Comparison of ENCODE assay signal across 8 cellular contexts in the genomic region with DNA sequence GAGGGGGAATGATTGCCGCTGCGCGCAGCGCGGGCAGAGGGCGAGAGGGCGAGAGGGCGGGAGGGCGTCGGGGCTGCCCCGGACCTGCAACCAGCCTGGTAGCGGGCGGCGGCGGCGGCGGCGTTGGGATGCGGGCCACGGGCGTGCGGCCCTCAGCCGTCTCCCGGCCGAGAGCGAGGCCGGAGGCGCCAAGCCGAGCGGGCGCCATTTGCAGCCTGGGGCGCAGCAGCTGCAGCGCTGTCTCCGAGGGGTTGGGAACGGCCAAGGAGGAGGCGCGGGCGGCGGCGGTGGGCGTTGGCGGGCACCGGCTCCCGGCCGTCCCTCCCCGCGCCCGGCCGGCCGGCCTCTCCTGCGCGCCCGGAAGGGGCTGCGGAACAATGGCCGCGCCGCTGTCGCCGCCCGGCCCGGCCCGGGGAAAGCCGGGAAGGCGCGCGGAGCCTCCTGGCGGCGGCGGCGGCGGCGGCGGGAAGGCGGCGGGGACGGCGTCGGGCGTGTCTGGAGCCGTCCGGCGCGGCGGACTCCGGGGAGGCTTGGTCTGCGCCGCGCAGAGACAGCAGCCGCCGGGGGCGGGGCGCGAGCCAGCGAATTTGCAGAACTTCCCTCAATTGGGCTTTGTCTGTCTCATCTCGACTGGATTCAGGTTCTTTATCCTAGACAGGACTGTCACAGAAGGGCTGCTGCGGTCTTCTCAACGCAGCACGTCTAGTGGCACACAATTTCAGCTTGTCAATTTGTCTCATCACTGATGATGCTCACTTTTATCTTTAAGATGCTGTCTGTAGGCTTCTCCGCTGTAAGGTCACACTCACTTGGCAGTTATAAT. TPM values are rescaled to one million over a fixed set of nuclear protein-coding genes. Genes with fewer than 3 reads are reported as not detected.
DNase-seq lines count a peak whose midpoint lies in the region; ATAC-seq and TF ChIP-seq lines count a peak whose summit lies in the region.

No MANE protein-coding gene starts in this region.

- H3K27ac Mint-ChIP-seq in activated CD8-positive, alpha-beta T cell treated with anti-CD3 and anti-CD28 coated beads, Interleukin-2, amount 10 ng/mL, durations not matched to agents 7 days and 5 days = no peak overlapping the region

- H3K4me3 Mint-ChIP-seq in activated CD8-positive, alpha-beta T cell treated with anti-CD3 and anti-CD28 coated beads, Interleukin-2, amount 10 ng/mL, durations not matched to agents 7 days and 5 days = peak overlapping the region; percentile 76

- DNase-seq in DMS114 treated with DMSO at 0.1 percent for 48 hours (lab: John Stamatoyannopoulos, UW; ENCODE audit: unreplicated experiment) (peak; percentile 49), NCI-H2196 treated with DMSO at 0.1 percent for 48 hours (lab: John Stamatoyannopoulos, UW; ENCODE audit: unreplicated experiment) (peak; percentile 41), esophagus muscularis mucosa (ENCODE audit: extremely low spot score) (no peak), mucosa of descending colon (peak; percentile 63 to 82 (median 64))
- peak; percentile 26 for DNase-seq in activated CD8-positive, alpha-beta T cell treated with anti-CD3 and anti-CD28 coated beads, Interleukin-2, amount 10 ng/mL, durations not matched to agents 7 days and 5 days

- H3K4me3 ChIP-seq in HEK293 (ENCODE audit: low read depth, low read length) (peak overlapping the region; percentile 65), esophagus muscularis mucosa (peak overlapping the region; percentile 65 to 93 (median 88)), mucosa of descending colon (peak overlapping the region; percentile 45), subcutaneous abdominal adipose tissue (ENCODE audit: low read depth in 1 of 5, low read length in 5 of 5) (peak overlapping the region; percentile 60 to 76 (median 74))

- no peak for TF ChIP-seq POLR2A in esophagus muscularis mucosa (IDR thresholded peaks at IDR 0.05; ENCODE audit: low read depth)

- WGBS in esophagus muscularis mucosa = 3% methylated on average over 35 of the region's 99 CpGs

- intact Hi-C loops in esophagus muscularis mucosa (cut with DNase I) = no loop called here
- intact Hi-C loops in mucosa of descending colon (cut with DNase I, micrococcal nuclease) = no loop called here

- H3K9ac ChIP-seq in subcutaneous abdominal adipose tissue (ENCODE audit: low read length in 5 of 5) = peak overlapping the region in 2 of 5 donors; percentile 52 to 70

- H3K36me3 ChIP-seq in HEK293 (ENCODE audit: control insufficient read depth in 2 of 2, insufficient read depth in 1 of 2, low read length in 2 of 2) = no peaks in the 10 kb centered on the region
- H3K36me3 ChIP-seq in esophagus muscularis mucosa = no peaks in the 10 kb centered on the region
- no peaks in the 10 kb centered on the region for H3K36me3 ChIP-seq in mucosa of descending colon (ENCODE audit: low read depth)
- H3K36me3 ChIP-seq in subcutaneous abdominal adipose tissue (ENCODE audit: control insufficient read depth in 5 of 5, insufficient read depth in 5 of 5, low read length in 5 of 5) = no peaks in the 10 kb centered on the region

- H3K36me3 Mint-ChIP-seq in activated CD8-positive, alpha-beta T cell treated with anti-CD3 and anti-CD28 coated beads, Interleukin-2, amount 10 ng/mL, durations not matched to agents 7 days and 5 days (ENCODE audit: low read depth) = no peaks in the 10 kb centered on the region

- CTCF ChIA-PET in HEK293 (lab: Yijun Ruan, JAX) = interaction anchor here (0.5 kb wide), 1 partner anchor 210 kb away, joined by 4 read pairs; no protein-coding TSS in a partner anchor
- CTCF ChIA-PET in activated CD8-positive, alpha-beta T cell treated with anti-CD3 and anti-CD28 coated beads, Interleukin-2, amount 10 ng/mL, durations not matched to agents 7 days and 5 days (lab: Charles Lee) = no interaction called here

- no peak for TF ChIP-seq EP300 in esophagus muscularis mucosa (IDR thresholded peaks at IDR 0.05)

- ATAC-seq in activated CD8-positive, alpha-beta T cell treated with anti-CD3 and anti-CD28 coated beads, Interleukin-2, amount 10 ng/mL, durations not matched to agents 7 days and 5 days = peak; percentile 84
- ATAC-seq in mucosa of descending colon = peak; percentile 91
- no peak for ATAC-seq in GM18868 (IDR thresholded peaks at IDR 0.05; ENCODE audit: unreplicated experiment)

- H3K4me1 ChIP-seq in HEK293 (ENCODE audit: control insufficient read depth, insufficient read depth, low read length) (peaks cover 3% of the 10 kb centered on the region; the same call in 1 of the 2 replicates), esophagus muscularis mucosa (peaks cover 21 to 57% (median 51%) of the 10 kb centered on the region in 4 donors), mucosa of descending colon (ENCODE audit: low read depth) (no peaks in the 10 kb centered on the region), subcutaneous abdominal adipose tissue (ENCODE audit: control insufficient read depth in 5 of 5, insufficient read depth in 5 of 5, low read length in 5 of 5) (peaks cover 0 to 25% (median 12%) of the 10 kb centered on the region in 5 donors)

- H3K9me3 ChIP-seq in HEK293 (ENCODE audit: control insufficient read depth, insufficient read depth, low read depth, low read length) (no peaks in the 10 kb centered on the region), esophagus muscularis mucosa (no peaks in the 10 kb centered on the region), mucosa of descending colon (no peaks in the 10 kb centered on the region), subcutaneous abdominal adipose tissue (ENCODE audit: control insufficient read depth in 5 of 5, low read length in 5 of 5) (no peaks in the 10 kb centered on the region)

- H3K27ac ChIP-seq in HEK293 (ENCODE audit: extremely low read depth, low read depth, low read length) = peak overlapping the region; percentile 84
- H3K27ac ChIP-seq in esophagus muscularis mucosa (replicated peaks in 1 of 4) = peak overlapping the region; percentile 92 to 99 (median 98)
- H3K27ac ChIP-seq in subcutaneous abdominal adipose tissue (ENCODE audit: low read depth, low read length) = peak overlapping the region; percentile 13

- H3K27me3 Mint-ChIP-seq in activated CD8-positive, alpha-beta T cell treated with anti-CD3 and anti-CD28 coated beads, Interleukin-2, amount 10 ng/mL, durations not matched to agents 7 days and 5 days (ENCODE audit: low read depth) = peaks cover 39% of the 10 kb centered on the region

- peaks cover 11% of the 10 kb centered on the region for H3K4me1 Mint-ChIP-seq in activated CD8-positive, alpha-beta T cell treated with anti-CD3 and anti-CD28 coated beads, Interleukin-2, amount 10 ng/mL, durations not matched to agents 7 days and 5 days (ENCODE audit: low read depth)

- TF ChIP-seq CTCF in HEK293 (tag by site-specific recombination; IDR thresholded peaks at IDR 0.05) (no peak), esophagus muscularis mucosa (IDR thresholded peaks at IDR 0.05) (peak in 1 of 3 experiments; percentile 40), mucosa of descending colon (IDR thresholded peaks at IDR 0.05) (no peak)

- POLR2A ChIA-PET in HEK293 (lab: Yijun Ruan, JAX) = interaction anchor here (0.5 kb wide), 1 partner anchor 20 kb away, joined by 3 read pairs; no protein-coding TSS in a partner anchor
- POLR2A ChIA-PET in activated CD8-positive, alpha-beta T cell treated with anti-CD3 and anti-CD28 coated beads, Interleukin-2, amount 10 ng/mL, durations not matched to agents 7 days and 5 days (lab: Charles Lee) = no interaction called here

- H3K9me3 Mint-ChIP-seq in activated CD8-positive, alpha-beta T cell treated with anti-CD3 and anti-CD28 coated beads, Interleukin-2, amount 10 ng/mL, durations not matched to agents 7 days and 5 days (ENCODE audit: insufficient read depth) = no peaks in the 10 kb centered on the region

- H3K27me3 ChIP-seq in esophagus muscularis mucosa = no peaks in the 10 kb centered on the region
- no peaks in the 10 kb centered on the region for H3K27me3 ChIP-seq in subcutaneous abdominal adipose tissue (ENCODE audit: control insufficient read depth in 5 of 5, insufficient read depth in 4 of 5, low read length in 5 of 5)

TF ChIP-seq in HEK293, 187 proteins besides CTCF, POLR2A, EP300 and RAD21 (continues in another document):
- peak; percentile 73 for TF ChIP-seq ZSCAN30 (tag by site-specific recombination; IDR thresholded peaks at IDR 0.05)
- TF ChIP-seq ZNF391 (tag by site-specific recombination; IDR thresholded peaks at IDR 0.05; ENCODE audit: borderline replicate concordance, low read depth) = no peak
- TF ChIP-seq, protein P1, sequence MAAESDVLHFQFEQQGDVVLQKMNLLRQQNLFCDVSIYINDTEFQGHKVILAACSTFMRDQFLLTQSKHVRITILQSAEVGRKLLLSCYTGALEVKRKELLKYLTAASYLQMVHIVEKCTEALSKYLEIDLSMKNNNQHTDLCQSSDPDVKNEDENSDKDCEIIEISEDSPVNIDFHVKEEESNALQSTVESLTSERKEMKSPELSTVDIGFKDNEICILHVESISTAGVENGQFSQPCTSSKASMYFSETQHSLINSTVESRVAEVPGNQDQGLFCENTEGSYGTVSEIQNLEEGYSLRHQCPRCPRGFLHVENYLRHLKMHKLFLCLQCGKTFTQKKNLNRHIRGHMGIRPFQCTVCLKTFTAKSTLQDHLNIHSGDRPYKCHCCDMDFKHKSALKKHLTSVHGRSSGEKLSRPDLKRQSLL (tag by site-specific recombination; IDR thresholded peaks at IDR 0.05) = no peak
- no peak for TF ChIP-seq ZNF140 (tag by site-specific recombination; IDR thresholded peaks at IDR 0.05)
- TF ChIP-seq ZNF121 (tag by site-specific recombination; IDR thresholded peaks at IDR 0.05) = no peak
- TF ChIP-seq ZNF558 (tag by site-specific recombination; IDR thresholded peaks at IDR 0.05) = no peak
- TF ChIP-seq, protein P2, sequence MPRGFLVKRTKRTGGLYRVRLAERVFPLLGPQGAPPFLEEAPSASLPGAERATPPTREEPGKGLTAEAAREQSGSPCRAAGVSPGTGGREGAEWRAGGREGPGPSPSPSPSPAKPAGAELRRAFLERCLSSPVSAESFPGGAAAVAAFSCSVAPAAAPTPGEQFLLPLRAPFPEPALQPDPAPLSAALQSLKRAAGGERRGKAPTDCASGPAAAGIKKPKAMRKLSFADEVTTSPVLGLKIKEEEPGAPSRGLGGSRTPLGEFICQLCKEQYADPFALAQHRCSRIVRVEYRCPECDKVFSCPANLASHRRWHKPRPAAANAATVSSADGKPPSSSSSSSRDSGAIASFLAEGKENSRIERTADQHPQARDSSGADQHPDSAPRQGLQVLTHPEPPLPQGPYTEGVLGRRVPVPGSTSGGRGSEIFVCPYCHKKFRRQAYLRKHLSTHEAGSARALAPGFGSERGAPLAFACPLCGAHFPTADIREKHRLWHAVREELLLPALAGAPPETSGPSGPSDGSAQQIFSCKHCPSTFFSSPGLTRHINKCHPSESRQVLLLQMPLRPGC (tag by site-specific recombination; IDR thresholded peaks at IDR 0.05) = no peak

RNA-seq across cellular contexts. Expression of a gene that starts 35.7 kb away (rescaled TPM):
- not detected for total RNA-seq in activated CD8-positive, alpha-beta T cell treated with anti-CD3 and anti-CD28 coated beads, Interleukin-2, amount 10 ng/mL, durations not matched to agents 7 days and 5 days
- total RNA-seq in esophagus muscularis mucosa (under 1 TPM; under 0.01 to 0.06 (median 0.03) TPM), mucosa of descending colon (under 1 TPM in 1 of 3 donors, not detected in 2; 0.03 TPM)

RNA-seq across cellular contexts. Expression of a gene that starts 38.6 kb away (rescaled TPM):
- total RNA-seq in activated CD8-positive, alpha-beta T cell treated with anti-CD3 and anti-CD28 coated beads, Interleukin-2, amount 10 ng/mL, durations not matched to agents 7 days and 5 days = under 1 TPM; 0.11 to 0.18 TPM
- total RNA-seq in esophagus muscularis mucosa (10 to 100 TPM in 2 of 4 donors, 1 to 10 TPM in 2; 6.8 to 12.0 (median 10.3) TPM), mucosa of descending colon (1 to 10 TPM; 4.9 to 7.9 (median 5.1) TPM)

Comparison
In these comparisons a context has a peak if more than half of its experiments do, and no peak if none do; other contexts are left out.
1. H3K27ac ChIP-seq: peak in every context shown above with its lines; median percentile 98 in esophagus muscularis mucosa; 84 in HEK293; 13 in subcutaneous abdominal adipose tissue.
2. RNA of a gene that starts 38.6 kb away (total RNA-seq): 6.8 to 12.0 TPM in esophagus muscularis mucosa and 4.9 to 7.9 TPM in mucosa of descending colon; 0.11 to 0.18 TPM in activated CD8-positive, alpha-beta T cell treated with anti-CD3 and anti-CD28 coated beads, Interleukin-2, amount 10 ng/mL, durations not matched to agents 7 days and 5 days; every median in the first group is over 4 times any median in the second.
3. Peak in every context shown above with its lines, with median percentiles within 50 percentile points of each other: H3K4me3 ChIP-seq.